Comparison of ENCODE assay signal across 19 cellular contexts in genomic region chrX:15814811-15815210, GRCh38.
DNase-seq lines count a peak whose midpoint lies in the region; ATAC-seq and FAIRE-seq lines count a peak whose summit lies in the region.
"Had no signal": no experiment of that assay in that cellular context is flagged by ENCODE, and none has a peak within 500 bp of the region (broad histone marks: within the 10 kb centered on the region; RNA-seq: fewer than 3 reads in every experiment).

No MANE protein-coding gene starts in this region.

- H3K36me3 Mint-ChIP-seq in T-helper 1 cell treated with Interleukin-12 subunit alpha and Interleukin-12 subunit beta and Interleukin-4 antibody, amounts not matched to agents 30 μg/mL and 1 μg/mL, for 36 hours (ENCODE audit: low read depth), result peaks cover 35% of the 10 kb centered on the region

- peak; percentile 29 for ATAC-seq in stimulated activated naive CD8-positive, alpha-beta T cell treated with anti-CD3 and anti-CD28 coated beads, Interleukin-15, Interleukin-2, amounts not matched to agents 100 U/mL and 50 U/mL, for 24 hours
- no peak for ATAC-seq in stimulated activated naive CD8-positive, alpha-beta T cell treated with anti-CD3 and anti-CD28 coated beads, Interleukin-15, amount 100 ng/mL, for 72 hours
- no peak for ATAC-seq in GM21528 (IDR thresholded peaks at IDR 0.05; ENCODE audit: low FRiP score, unreplicated experiment)
- ATAC-seq: GM23338 had no signal

- no peaks in the 10 kb centered on the region for H3K9me3 Mint-ChIP-seq in T-helper 1 cell treated with Interleukin-12 subunit alpha and Interleukin-12 subunit beta and Interleukin-4 antibody, amounts not matched to agents 30 μg/mL and 1 μg/mL, for 36 hours
- H3K9me3 Mint-ChIP-seq in stimulated activated naive CD8-positive, alpha-beta T cell treated with anti-CD3 and anti-CD28 coated beads, Interleukin-15, amount 100 ng/mL, for 72 hours, result no peaks in the 10 kb centered on the region
- H3K9me3 Mint-ChIP-seq: GM23338 had no signal

- H3K27ac Mint-ChIP-seq in T-helper 1 cell treated with Interleukin-12 subunit alpha and Interleukin-12 subunit beta and Interleukin-4 antibody, amounts not matched to agents 30 μg/mL and 1 μg/mL, for 36 hours, result peak overlapping the region; percentile 20
- no peak overlapping the region for H3K27ac Mint-ChIP-seq in stimulated activated naive CD8-positive, alpha-beta T cell treated with anti-CD3 and anti-CD28 coated beads, Interleukin-15, amount 100 ng/mL, for 72 hours

- H3K4me3 Mint-ChIP-seq in T-helper 1 cell treated with Interleukin-12 subunit alpha and Interleukin-12 subunit beta and Interleukin-4 antibody, amounts not matched to agents 30 μg/mL and 1 μg/mL, for 36 hours, result no peak overlapping the region
- H3K4me3 Mint-ChIP-seq in stimulated activated naive CD8-positive, alpha-beta T cell treated with anti-CD3 and anti-CD28 coated beads, Interleukin-15, amount 100 ng/mL, for 72 hours, result no peak overlapping the region
- H3K4me3 Mint-ChIP-seq: GM23338 had no signal

- H3K27me3 Mint-ChIP-seq in T-helper 1 cell treated with Interleukin-12 subunit alpha and Interleukin-12 subunit beta and Interleukin-4 antibody, amounts not matched to agents 30 μg/mL and 1 μg/mL, for 36 hours (ENCODE audit: low read depth), result no peaks in the 10 kb centered on the region
- H3K27me3 Mint-ChIP-seq in stimulated activated naive CD8-positive, alpha-beta T cell treated with anti-CD3 and anti-CD28 coated beads, Interleukin-15, amount 100 ng/mL, for 72 hours, result no peaks in the 10 kb centered on the region

- no peak for DNase-seq in T-helper 1 cell
- DNase-seq in stimulated activated naive CD8-positive, alpha-beta T cell treated with anti-CD3 and anti-CD28 coated beads, Interleukin-15, Interleukin-2, amounts not matched to agents 100 U/mL and 50 U/mL, for 24 hours, result no peak
- no peak for DNase-seq in stimulated activated naive CD8-positive, alpha-beta T cell treated with anti-CD3 and anti-CD28 coated beads, Interleukin-15, amount 100 ng/mL, for 72 hours
- DNase-seq in activated CD4-positive, CD25-positive, alpha-beta regulatory T cell treated with anti-CD3 and anti-CD28 coated beads, Interleukin-2, amount 50 U/mL, for 72 hours, result no peak
- no peak for DNase-seq in activated CD8-positive, alpha-beta memory T cell treated with anti-CD3 and anti-CD28 coated beads, Interleukin-2, amount 50 U/mL, for 4 hours
- DNase-seq: BE2C, DND-41, KBM-7, MV-4-11, NCI-H1417 treated with DMSO at 0.1 percent for 48 hours, NCI-H2029 treated with DMSO at 0.1 percent for 48 hours, NCI-H748 treated with DMSO at 0.1 percent for 48 hours, OCI-M1, RPMI8226 had no signal

- H3K4me1 Mint-ChIP-seq in T-helper 1 cell treated with Interleukin-12 subunit alpha and Interleukin-12 subunit beta and Interleukin-4 antibody, amounts not matched to agents 30 μg/mL and 1 μg/mL, for 36 hours (ENCODE audit: low read depth), result peaks cover 33% of the 10 kb centered on the region
- peaks cover 39% of the 10 kb centered on the region for H3K4me1 Mint-ChIP-seq in stimulated activated naive CD8-positive, alpha-beta T cell treated with anti-CD3 and anti-CD28 coated beads, Interleukin-15, amount 100 ng/mL, for 72 hours

- peak; percentile 71 for FAIRE-seq in colon (lab: Jason Lieb, UNC)
- FAIRE-seq: G401.6 had no signal
